ENCODE assay signal across 24 cellular contexts in genomic region chr10:90032519-90032918, GRCh38.
DNase-seq lines count a peak whose midpoint lies in the region; ATAC-seq, FAIRE-seq and TF ChIP-seq lines count a peak whose summit lies in the region.
"Had no signal": no experiment of that assay in that cellular context is flagged by ENCODE, and none has a peak within 500 bp of the region (broad histone marks: within the 10 kb centered on the region; RNA-seq: fewer than 3 reads in every experiment).

No MANE protein-coding gene starts in this region.

- TF ChIP-seq CTCF in BJ (IDR thresholded peaks at IDR 0.05; ENCODE audit: insufficient read depth, low read depth, low read length): no peak
- TF ChIP-seq CTCF in astrocyte (IDR thresholded peaks at IDR 0.05; ENCODE audit: insufficient read depth, low read depth, low read length): no peak

- no peak overlapping the region for H3K4me2 ChIP-seq in astrocyte (ENCODE audit: low read length)

- H3K4me3 ChIP-seq in BJ (ENCODE audit: low read depth, low read length) (no peak overlapping the region), astrocyte (ENCODE audit: insufficient read depth, low read depth, low read length) (no peak overlapping the region)
- H3K4me3 ChIP-seq: GM12878, MG63, Peyer's patch, SK-N-MC had no signal

- no peaks in the 10 kb centered on the region for H3K79me2 ChIP-seq in astrocyte (ENCODE audit: insufficient read depth, low read length)

- H3K9me3 ChIP-seq in astrocyte (ENCODE audit: insufficient read depth, low read depth, low read length): no peaks in the 10 kb centered on the region
- H3K9me3 ChIP-seq: BE2C, Peyer's patch had no signal

- H3K4me1 ChIP-seq in astrocyte (ENCODE audit: insufficient read depth, low read length): no peaks in the 10 kb centered on the region
- H3K4me1 ChIP-seq: BE2C, Peyer's patch had no signal

- no peak for ATAC-seq in GM18867 (IDR thresholded peaks at IDR 0.05; ENCODE audit: unreplicated experiment)
- ATAC-seq: GM12878 had no signal

- H3K4me3 Mint-ChIP-seq in astrocyte (ENCODE audit: unreplicated experiment): no peak overlapping the region

- H3K36me3 ChIP-seq in BJ (ENCODE audit: control insufficient read depth, insufficient read depth, low read length): no peaks in the 10 kb centered on the region
- no peaks in the 10 kb centered on the region for H3K36me3 ChIP-seq in astrocyte (ENCODE audit: insufficient read depth, low read length)
- H3K36me3 ChIP-seq: BE2C, MG63, Peyer's patch had no signal

- H3K9ac ChIP-seq in astrocyte (ENCODE audit: low read length): no peak overlapping the region

- POLR2A ChIA-PET in BJ (lab: Charles Lee): no interaction called here

- no peak overlapping the region for H3K27ac Mint-ChIP-seq in astrocyte (ENCODE audit: unreplicated experiment)

- no peaks in the 10 kb centered on the region for H3K36me3 Mint-ChIP-seq in astrocyte (ENCODE audit: low read depth, unreplicated experiment)

- DNase-seq in BJ (ENCODE audit: low read depth) (peak; percentile 28), OCI-M1 (lab: John Stamatoyannopoulos, UW) (peak; percentile 24), astrocyte (ENCODE audit: low read depth) (peak; percentile 50), iris pigment epithelial cell (ENCODE audit: low read depth) (peak; percentile 16), NCI-H446 (lab: John Stamatoyannopoulos, UW) (no peak), OCI-M2 (lab: John Stamatoyannopoulos, UW; ENCODE audit: unreplicated experiment) (no peak)
- DNase-seq: 8988T, ACHN, BE2C, Calu3, GDM1, GOT3, HCEC 1CT, Karpas-422, MG63, NCI-H1105 treated with DMSO at 0.1 percent for 48 hours, NCI-H2029, NCI-H526 treated with DMSO at 0.1 percent for 48 hours, Peyer's patch, SIG-M5, SW 1271 had no signal

- FAIRE-seq in astrocyte (lab: Jason Lieb, UNC): no peak
- FAIRE-seq: GM12878 had no signal

- H2AFZ ChIP-seq in astrocyte (ENCODE audit: low read depth, low read length): no peak overlapping the region

- no peaks in the 10 kb centered on the region for H3K9me3 Mint-ChIP-seq in astrocyte (ENCODE audit: unreplicated experiment)

- CTCF ChIA-PET in BJ (lab: Yijun Ruan, JAX): no interaction called here

- H3K27ac ChIP-seq in astrocyte (ENCODE audit: low read depth, low read length): no peak overlapping the region
- H3K27ac ChIP-seq: Peyer's patch, SK-N-MC had no signal

- peaks cover 2% of the 10 kb centered on the region for H3K27me3 Mint-ChIP-seq in astrocyte (ENCODE audit: low read depth, unreplicated experiment)

- H4K20me1 ChIP-seq in astrocyte (ENCODE audit: insufficient read depth, low read length): no peaks in the 10 kb centered on the region

- H3K4me1 Mint-ChIP-seq in astrocyte (ENCODE audit: low read depth, unreplicated experiment): no peaks in the 10 kb centered on the region

- no peaks in the 10 kb centered on the region for H3K27me3 ChIP-seq in BJ (ENCODE audit: control insufficient read depth, insufficient read depth, low read length)
- H3K27me3 ChIP-seq in astrocyte (ENCODE audit: insufficient read depth, low read length): peaks cover 2% of the 10 kb centered on the region
- H3K27me3 ChIP-seq: BE2C, MG63, Peyer's patch had no signal

Comparison
In these comparisons a context has a peak if more than half of its experiments do, and no peak if none do; other contexts are left out.
1. DNase-seq: peak in BJ (single experiment), OCI-M1 (single experiment), astrocyte (single experiment) and iris pigment epithelial cell (single experiment); none in NCI-H446 (0 of 2) and OCI-M2 (single experiment).